In the genomic region with DNA sequence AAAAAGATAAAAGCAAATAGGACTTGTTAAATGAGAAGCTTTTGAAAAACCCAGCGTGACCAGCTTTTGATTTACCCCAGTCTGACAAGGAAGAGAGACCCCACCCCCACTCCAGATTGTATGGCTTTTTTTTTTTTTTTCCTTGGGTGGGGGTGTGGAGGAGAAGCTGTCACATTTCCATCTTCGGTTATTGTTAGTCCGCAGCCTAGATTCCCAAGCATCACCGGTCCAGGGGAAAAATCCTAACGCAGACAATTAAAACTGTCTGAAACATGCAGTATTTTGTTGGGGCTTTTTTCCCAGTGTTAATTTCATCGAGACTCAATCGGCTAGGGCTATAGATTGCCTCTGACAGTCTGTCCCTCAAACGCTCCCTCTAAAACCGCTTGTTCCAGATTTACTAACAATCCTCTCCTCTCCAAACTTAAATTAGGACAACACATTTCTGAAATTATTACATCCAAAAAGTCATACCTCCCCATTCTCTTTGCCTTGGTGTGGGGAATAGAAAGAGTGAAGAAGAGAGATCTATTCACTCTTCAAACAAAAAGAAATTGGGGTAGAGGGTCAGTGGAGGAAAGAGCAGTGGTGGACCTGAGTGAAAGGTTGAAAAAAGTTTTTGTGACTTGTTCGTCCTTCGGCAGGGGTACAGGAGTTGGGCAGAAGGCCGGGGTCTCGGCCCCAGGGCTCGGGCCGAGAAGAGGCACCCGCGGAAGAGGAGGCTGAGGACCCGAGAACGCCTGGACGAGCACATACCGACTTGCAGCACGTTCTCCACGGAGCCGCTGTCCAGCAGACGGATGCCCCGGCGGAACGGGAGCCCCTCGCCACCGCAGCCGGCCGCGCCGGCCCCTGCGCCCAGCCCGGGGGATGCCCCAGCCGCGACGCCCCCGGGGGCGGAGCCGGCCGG, we compare ENCODE assay signal across 8 cellular contexts. TPM values are rescaled to one million over a fixed set of nuclear protein-coding genes. Genes with fewer than 3 reads are reported as not detected.
A peak's percentile ranks its signal among the peaks of the same experiment; 100 is the strongest.
DNase-seq lines count a peak whose midpoint lies in the region; TF ChIP-seq lines count a peak whose summit lies in the region.

No MANE protein-coding gene starts in this region.

- H3K4me1 ChIP-seq in mononuclear cell (ENCODE audit: insufficient read depth, low read length) (peaks cover 14% of the 10 kb centered on the region), tibial artery (peaks cover 0 to 23% (median 9%) of the 10 kb centered on the region in 4 donors)

- no peaks in the 10 kb centered on the region for H3K36me3 ChIP-seq in tibial artery

- intact Hi-C loops in tibial artery (cut with DNase I; ENCODE audit: low total_unique reads), result no loop called here

- H3K9me3 ChIP-seq in mononuclear cell (ENCODE audit: low read depth, low read length), result no peaks in the 10 kb centered on the region
- no peaks in the 10 kb centered on the region for H3K9me3 ChIP-seq in tibial artery

- TF ChIP-seq CTCF in epithelial cell of esophagus (IDR thresholded peaks at IDR 0.05; ENCODE audit: insufficient read depth, low read depth, low read length, missing control alignments), result no peak
- TF ChIP-seq CTCF in tibial artery (IDR thresholded peaks at IDR 0.05), result no peak

- no peak overlapping the region for H3K4me3 ChIP-seq in epithelial cell of esophagus (ENCODE audit: low read length)
- H3K4me3 ChIP-seq in mononuclear cell (ENCODE audit: low read length), result peak overlapping the region; percentile 11
- H3K4me3 ChIP-seq in tibial artery, result peak overlapping the region; percentile 74 to 92

- peaks cover 60% of the 10 kb centered on the region for H3K27me3 ChIP-seq in mononuclear cell (ENCODE audit: insufficient read depth, low read length)
- no peaks in the 10 kb centered on the region for H3K27me3 ChIP-seq in tibial artery

- peak; percentile 8 to 13 for DNase-seq in activated CD4-positive, alpha-beta T cell treated with anti-CD3 and anti-CD28 coated beads for 4 hours
- no peak for DNase-seq in activated CD4-positive, alpha-beta T cell treated with anti-CD3 and anti-CD28 coated beads, Interleukin-2, amount 50 U/mL, for 4 hours
- DNase-seq in M059J (ENCODE audit: low read depth), result peak; percentile 40
- DNase-seq in activated CD4-positive, alpha-beta T cell treated with anti-CD3 and anti-CD28 coated beads, Interleukin-2, amount 50 U/mL, for 1 hour, result peak; percentile 1
- peak; percentile 15 for DNase-seq in epithelial cell of esophagus (ENCODE audit: low read depth)
- peak; percentile 36 to 71 for DNase-seq in tibial artery
- DNase-seq in NCI-H2196 (lab: John Stamatoyannopoulos, UW; ENCODE audit: unreplicated experiment), result no peak

- peak overlapping the region; percentile 79 to 92 for H3K27ac ChIP-seq in tibial artery

RNA-seq across cellular contexts. Expression of a gene that starts 1.1 kb away (rescaled TPM):
- 0.02 and 0.49 TPM in 2 replicates for total RNA-seq in M059J (2014; rRNA removed; shearing (Covaris generic))
- 1.5 TPM for total RNA-seq in mononuclear cell

Comparison
In these comparisons a context has a peak if more than half of its experiments do, and no peak if none do; other contexts are left out.
1. DNase-seq: peak in activated CD4-positive, alpha-beta T cell treated with anti-CD3 and anti-CD28 coated beads for 4 hours (2 of 2), M059J (single experiment), activated CD4-positive, alpha-beta T cell treated with anti-CD3 and anti-CD28 coated beads, Interleukin-2, amount 50 U/mL, for 1 hour (single experiment), epithelial cell of esophagus (single experiment) and tibial artery (2 of 2); none in activated CD4-positive, alpha-beta T cell treated with anti-CD3 and anti-CD28 coated beads, Interleukin-2, amount 50 U/mL, for 4 hours (0 of 2) and NCI-H2196 (single experiment).